Comparison of ENCODE assay signal across 12 cellular contexts in genomic region chr11:66044757-66045156, GRCh38. TPM values are rescaled to one million over a fixed set of nuclear protein-coding genes. Genes with fewer than 3 reads are reported as not detected.
A peak's percentile ranks its signal among the peaks of the same experiment; 100 is the strongest.
DNase-seq lines count a peak whose midpoint lies in the region; ATAC-seq and TF ChIP-seq lines count a peak whose summit lies in the region.
"Had no signal": no experiment of that assay in that cellular context is flagged by ENCODE, and none has a peak within 500 bp of the region (broad histone marks: within the 10 kb centered on the region; RNA-seq: fewer than 3 reads in every experiment).

No MANE protein-coding gene starts in this region.

- POLR2A ChIA-PET in CD4-positive, alpha-beta T cell (lab: Charles Lee), result interaction anchor here (0.7 to 1.2 kb wide), 6 partner anchors 25 to 333 kb away, joined by 3 to 8 read pairs (median 4); partner anchors contain the start of genes BANF1, CCDC85B, KAT5 and PACS1
- POLR2A ChIA-PET in activated CD4-positive, alpha-beta memory T cell treated with anti-CD3 and anti-CD28 coated beads for 36 hours (lab: Charles Lee), result interaction anchor here (1.2 kb wide), 1 partner anchor 333 kb away, joined by 5 read pairs; the partner anchor contains the start of gene KAT5
- POLR2A ChIA-PET in naive thymus-derived CD8-positive, alpha-beta T cell (lab: Charles Lee), result interaction anchor here (2.0 kb wide), 1 partner anchor 19 kb away, joined by 4 read pairs; no protein-coding TSS in a partner anchor

- peaks cover 5% of the 10 kb centered on the region for H3K27me3 Mint-ChIP-seq in CD4-positive, alpha-beta T cell
- H3K27me3 Mint-ChIP-seq in activated CD4-positive, alpha-beta memory T cell treated with anti-CD3 and anti-CD28 coated beads for 36 hours, result peaks cover 5% of the 10 kb centered on the region
- peaks cover 0 to 5% (median 0%) of the 10 kb centered on the region in 5 donors for H3K27me3 Mint-ChIP-seq in naive thymus-derived CD8-positive, alpha-beta T cell

- H3K36me3 Mint-ChIP-seq in CD4-positive, alpha-beta T cell (ENCODE audit: low read depth), result no peaks in the 10 kb centered on the region
- no peaks in the 10 kb centered on the region for H3K36me3 Mint-ChIP-seq in activated CD4-positive, alpha-beta memory T cell treated with anti-CD3 and anti-CD28 coated beads for 36 hours
- H3K36me3 Mint-ChIP-seq in naive thymus-derived CD8-positive, alpha-beta T cell, result no peaks in the 10 kb centered on the region

- no peak overlapping the region for H3K4me3 Mint-ChIP-seq in CD4-positive, alpha-beta T cell
- peak overlapping the region; percentile 34 for H3K4me3 Mint-ChIP-seq in activated CD4-positive, alpha-beta memory T cell treated with anti-CD3 and anti-CD28 coated beads for 36 hours
- peak overlapping the region in 2 of 10 donors; percentile 22 to 60 for H3K4me3 Mint-ChIP-seq in naive thymus-derived CD8-positive, alpha-beta T cell
- H3K4me3 Mint-ChIP-seq: nephron progenitor cell had no signal

- H3K4me3 ChIP-seq in testis (no peak overlapping the region), sigmoid colon (no peak overlapping the region)

- DNase-seq in CD4-positive, alpha-beta T cell, result peak in 1 of 10 experiments; percentile 20
- peak; percentile 57 for DNase-seq in activated CD4-positive, alpha-beta memory T cell treated with anti-CD3 and anti-CD28 coated beads for 36 hours
- DNase-seq in naive thymus-derived CD8-positive, alpha-beta T cell, result no peak
- DNase-seq in NCI-H1930 (lab: John Stamatoyannopoulos, UW), result no peak
- DNase-seq in testis, result no peak
- no peak for DNase-seq in hippocampal formation (lab: John Stamatoyannopoulos, UW)
- DNase-seq in sigmoid colon, result no peak

- H3K36me3 ChIP-seq in testis (ENCODE audit: low read depth, missing control alignments) (no peaks in the 10 kb centered on the region), sigmoid colon (no peaks in the 10 kb centered on the region)

- H3K4me1 ChIP-seq in testis (peaks cover 7% of the 10 kb centered on the region), sigmoid colon (peaks cover 0 to 12% (median 5%) of the 10 kb centered on the region in 4 donors)

- no peak overlapping the region for H3K27ac Mint-ChIP-seq in CD4-positive, alpha-beta T cell
- peak overlapping the region; percentile 82 for H3K27ac Mint-ChIP-seq in activated CD4-positive, alpha-beta memory T cell treated with anti-CD3 and anti-CD28 coated beads for 36 hours
- peak overlapping the region in 5 of 10 donors; percentile 24 to 72 (median 28) for H3K27ac Mint-ChIP-seq in naive thymus-derived CD8-positive, alpha-beta T cell
- H3K27ac Mint-ChIP-seq: nephron progenitor cell had no signal

- no peaks in the 10 kb centered on the region for H3K9me3 ChIP-seq in CD4-positive, alpha-beta T cell (ENCODE audit: control insufficient read depth, low read length)
- H3K9me3 ChIP-seq in testis (no peaks in the 10 kb centered on the region), sigmoid colon (no peaks in the 10 kb centered on the region)

- CTCF ChIA-PET in CD4-positive, alpha-beta T cell (lab: Charles Lee), result interaction anchor here (0.7 to 3.0 kb wide), 12 partner anchors 9 to 333 kb away, joined by 3 to 14 read pairs (median 4); partner anchors contain the start of gene KAT5
- CTCF ChIA-PET in activated CD4-positive, alpha-beta memory T cell treated with anti-CD3 and anti-CD28 coated beads for 36 hours (lab: Charles Lee), result interaction anchor here (0.6 to 4.4 kb wide), 46 partner anchors 8 to 341 kb away, joined by 3 to 36 read pairs (median 4); partner anchors contain the start of genes BANF1, CCDC85B, CST6 and FIBP

- TF ChIP-seq POLR2A in testis (IDR thresholded peaks at IDR 0.05) (no peak), sigmoid colon (IDR thresholded peaks at IDR 0.05) (no peak)

- intact Hi-C loops in CD4-positive, alpha-beta T cell (cut with DNase I, micrococcal nuclease), result loop anchor here in 1 of 2 experiments (10.0 kb wide), 1 partner anchor 330 kb away; the partner anchor contains the start of gene KAT5
- intact Hi-C loops in activated CD4-positive, alpha-beta memory T cell treated with anti-CD3 and anti-CD28 coated beads for 36 hours (cut with micrococcal nuclease), result no loop called here
- intact Hi-C loops in testis (cut with DNase I; ENCODE audit: low total_unique reads) (no loop called here), sigmoid colon (cut with DNase I) (no loop called here)

- no peak overlapping the region for H3K27ac ChIP-seq in CD4-positive, alpha-beta T cell (ENCODE audit: low read depth, low read length)
- H3K27ac ChIP-seq in testis, result no peak overlapping the region
- H3K27ac ChIP-seq in sigmoid colon, result peak overlapping the region in 1 of 4 donors; percentile 32

- H3K4me1 Mint-ChIP-seq in CD4-positive, alpha-beta T cell (ENCODE audit: low read depth), result peaks cover 17% of the 10 kb centered on the region
- H3K4me1 Mint-ChIP-seq in activated CD4-positive, alpha-beta memory T cell treated with anti-CD3 and anti-CD28 coated beads for 36 hours (ENCODE audit: low read depth), result peaks cover 21% of the 10 kb centered on the region
- peaks cover 10 to 21% (median 17%) of the 10 kb centered on the region in 4 donors for H3K4me1 Mint-ChIP-seq in naive thymus-derived CD8-positive, alpha-beta T cell

- H3K27me3 ChIP-seq in CD4-positive, alpha-beta T cell (ENCODE audit: control insufficient read depth, insufficient read depth, low read length), result no peaks in the 10 kb centered on the region
- H3K27me3 ChIP-seq in testis (no peaks in the 10 kb centered on the region), sigmoid colon (peaks cover 14 to 26% (median 21%) of the 10 kb centered on the region in 3 donors)

- H3K9me3 Mint-ChIP-seq in CD4-positive, alpha-beta T cell, result no peaks in the 10 kb centered on the region
- no peaks in the 10 kb centered on the region for H3K9me3 Mint-ChIP-seq in activated CD4-positive, alpha-beta memory T cell treated with anti-CD3 and anti-CD28 coated beads for 36 hours
- no peaks in the 10 kb centered on the region for H3K9me3 Mint-ChIP-seq in naive thymus-derived CD8-positive, alpha-beta T cell
- H3K9me3 Mint-ChIP-seq: nephron progenitor cell had no signal

- 52 to 60% methylated on average over 6 of the region's 6 CpGs for WGBS in testis, 2 donors
- WGBS in sigmoid colon, 2 donors, result 48 to 73% methylated on average over 6 of the region's 6 CpGs

- no peak for TF ChIP-seq CTCF in CD4-positive, alpha-beta T cell (IDR thresholded peaks at IDR 0.05)
- TF ChIP-seq CTCF in testis (IDR thresholded peaks at IDR 0.05) (no peak), sigmoid colon (IDR thresholded peaks at IDR 0.05) (no peak)

- no peak for TF ChIP-seq EP300 in sigmoid colon (IDR thresholded peaks at IDR 0.05)

- ATAC-seq in CD4-positive, alpha-beta T cell (ENCODE audit: poor library complexity), result peak; percentile 11
- peak; percentile 17 for ATAC-seq in GM19463 (IDR thresholded peaks at IDR 0.05; ENCODE audit: unreplicated experiment)
- ATAC-seq in naive thymus-derived CD8-positive, alpha-beta T cell, result peak; percentile 3 to 13

RNA-seq across cellular contexts. Expression of gene GAL3ST3, which starts 4.2 kb away (rescaled TPM):
- total RNA-seq in CD4-positive, alpha-beta T cell, result not detected
- total RNA-seq in activated CD4-positive, alpha-beta memory T cell treated with anti-CD3 and anti-CD28 coated beads for 36 hours, result not detected
- not detected for total RNA-seq in naive thymus-derived CD8-positive, alpha-beta T cell
- polyA plus RNA-seq in naive thymus-derived CD8-positive, alpha-beta T cell, result under 1 TPM in 1 of 3 donors, not detected in 2; 0.27 TPM
- total RNA-seq in testis (1 to 10 TPM; 2.0 to 4.0 TPM), sigmoid colon (not detected)
- polyA plus RNA-seq in testis (ENCODE audit: insufficient read depth, low read depth, low replicate concordance) (0.84 TPM), sigmoid colon (under 1 TPM in 1 of 3 donors, not detected in 2; 0.04 TPM)
- total RNA-seq: HT1080, RPMI7951 had no signal

RNA-seq across cellular contexts. Expression of gene SF3B2, which starts 7.4 kb away (rescaled TPM):
- 100 to 1,000 TPM; 182 to 196 TPM for total RNA-seq in CD4-positive, alpha-beta T cell
- 100 to 1,000 TPM; 271 to 274 TPM for total RNA-seq in activated CD4-positive, alpha-beta memory T cell treated with anti-CD3 and anti-CD28 coated beads for 36 hours
- total RNA-seq in naive thymus-derived CD8-positive, alpha-beta T cell, result 100 to 1,000 TPM; 184 to 197 TPM
- polyA plus RNA-seq in naive thymus-derived CD8-positive, alpha-beta T cell, result 100 to 1,000 TPM in 1 of 3 donors, 10 to 100 TPM in 2; 70.3 to 115 (median 91.6) TPM
- total RNA-seq in testis (100 to 1,000 TPM; 307 to 315 TPM), sigmoid colon (100 to 1,000 TPM in 2 of 4 donors, 10 to 100 TPM in 2; 75.5 to 122 (median 102) TPM)
- polyA plus RNA-seq in testis (ENCODE audit: insufficient read depth, low read depth, low replicate concordance) (341 TPM), sigmoid colon (100 to 1,000 TPM in 1 of 3 donors, 10 to 100 TPM in 2; 71.7 to 119 (median 91.9) TPM)

RNA-seq across cellular contexts. Expression of gene CATSPER1, which starts 18.5 kb away (rescaled TPM):
- not detected for total RNA-seq in CD4-positive, alpha-beta T cell
- total RNA-seq in activated CD4-positive, alpha-beta memory T cell treated with anti-CD3 and anti-CD28 coated beads for 36 hours, result not detected
- total RNA-seq in naive thymus-derived CD8-positive, alpha-beta T cell, result not detected
- polyA plus RNA-seq in naive thymus-derived CD8-positive, alpha-beta T cell, result under 1 TPM in 1 of 3 donors, not detected in 2; 0.11 TPM
- total RNA-seq in testis, result 10 to 100 TPM in 1 of 2 donors, 1 to 10 TPM in 1; 8.9 to 12.5 TPM
- 33.7 TPM for polyA plus RNA-seq in testis (ENCODE audit: insufficient read depth, low read depth, low replicate concordance)
- total RNA-seq in sigmoid colon, result not detected
- under 1 TPM in 1 of 3 donors, not detected in 2; 0.06 TPM for polyA plus RNA-seq in sigmoid colon

RNA-seq across cellular contexts. Expression of gene PACS1, which starts 25.3 kb away (rescaled TPM):
- total RNA-seq in CD4-positive, alpha-beta T cell, result 100 to 1,000 TPM; 179 to 183 TPM
- 10 to 100 TPM; 82.0 to 84.1 TPM for total RNA-seq in activated CD4-positive, alpha-beta memory T cell treated with anti-CD3 and anti-CD28 coated beads for 36 hours
- 100 to 1,000 TPM; 312 to 317 TPM for total RNA-seq in naive thymus-derived CD8-positive, alpha-beta T cell
- 10 to 100 TPM; 35.9 to 98.8 (median 49.9) TPM for polyA plus RNA-seq in naive thymus-derived CD8-positive, alpha-beta T cell
- total RNA-seq in testis, result 100 to 1,000 TPM; 130 to 131 TPM
- polyA plus RNA-seq in testis (ENCODE audit: insufficient read depth, low read depth, low replicate concordance), result 111 TPM
- total RNA-seq in sigmoid colon, result 10 to 100 TPM; 16.3 to 75.9 (median 26.5) TPM
- polyA plus RNA-seq in sigmoid colon, result 10 to 100 TPM in 1 of 3 donors, 1 to 10 TPM in 2; 2.1 to 28.0 (median 5.4) TPM

RNA-seq across cellular contexts. Expression of gene CST6, which starts 32.9 kb away (rescaled TPM):
- not detected for total RNA-seq in CD4-positive, alpha-beta T cell
- not detected for total RNA-seq in activated CD4-positive, alpha-beta memory T cell treated with anti-CD3 and anti-CD28 coated beads for 36 hours
- total RNA-seq in naive thymus-derived CD8-positive, alpha-beta T cell, result not detected
- not detected for polyA plus RNA-seq in naive thymus-derived CD8-positive, alpha-beta T cell
- total RNA-seq in testis, result 10 to 100 TPM in 1 of 2 donors, 1 to 10 TPM in 1; 6.6 to 11.9 TPM
- 3.0 TPM for polyA plus RNA-seq in testis (ENCODE audit: insufficient read depth, low read depth, low replicate concordance)
- not detected for total RNA-seq in sigmoid colon
- 1 to 10 TPM in 1 of 3 donors, under 1 TPM in 1, not detected in 1; 0.10 to 1.2 TPM for polyA plus RNA-seq in sigmoid colon
- total RNA-seq: HT1080, subcutaneous adipose tissue had no signal

Comparison
In these comparisons a context has a peak if more than half of its experiments do, and no peak if none do; other contexts are left out.
1. RNA of gene CATSPER1, which starts 18.5 kb away (total RNA-seq): 8.9 to 12.5 TPM in testis; not detected in CD4-positive, alpha-beta T cell, not detected in activated CD4-positive, alpha-beta memory T cell treated with anti-CD3 and anti-CD28 coated beads for 36 hours, not detected in naive thymus-derived CD8-positive, alpha-beta T cell and not detected in sigmoid colon; every median in the first group is over 4 times any median in the second.
2. Peak in every context shown above with its lines, with median percentiles within 50 percentile points of each other: ATAC-seq.